In genomic region chr9:126051446-126052130, GRCh38 we compare ENCODE assay signal across 15 cellular contexts.
DNase-seq lines count a peak whose midpoint lies in the region; ATAC-seq and TF ChIP-seq lines count a peak whose summit lies in the region.
"Had no signal": no experiment of that assay in that cellular context is flagged by ENCODE, and none has a peak within 500 bp of the region (broad histone marks: within the 10 kb centered on the region; RNA-seq: fewer than 3 reads in every experiment).

No MANE protein-coding gene starts in this region.

- peak overlapping the region; percentile 69 for H3K18ac ChIP-seq in neuronal stem cell (ENCODE audit: low read length)

- WGBS in right cardiac atrium = 76% methylated on average over 15 of the region's 15 CpGs
- WGBS in neuronal stem cell (ENCODE audit: extremely low coverage in 2 of 2, insufficient read length in 2 of 2, insufficient replicate concordance in 1 of 2), 2 donors = no CpG with 5 or more reads among the region's 15 CpGs
- WGBS in aorta, 2 donors = 74 to 78% methylated on average over 15 of the region's 15 CpGs

- H3K14ac ChIP-seq in neuronal stem cell (ENCODE audit: low read length) = peak overlapping the region; percentile 65

- H3K36me3 ChIP-seq in RWPE2 (ENCODE audit: low read depth) = no peaks in the 10 kb centered on the region
- no peaks in the 10 kb centered on the region for H3K36me3 ChIP-seq in neuronal stem cell (replicated peaks in 1 of 2; ENCODE audit: control insufficient read depth in 2 of 2, insufficient read depth in 2 of 2, low read length in 2 of 2)
- H3K36me3 ChIP-seq in aorta (ENCODE audit: control insufficient read depth in 1 of 2, insufficient read depth in 2 of 2, low read length in 1 of 2) = no peaks in the 10 kb centered on the region
- H3K36me3 ChIP-seq: BLaER1 had no signal

- DNase-seq in cardiac septum (ENCODE audit: low spot score) = peak; percentile 60
- DNase-seq in right cardiac atrium = no peak
- DNase-seq in RWPE2 (ENCODE audit: low spot score) = peak; percentile 20
- no peak for DNase-seq in neuronal stem cell (ENCODE audit: low spot score)
- peak; percentile 21 to 45 for DNase-seq in aorta
- DNase-seq in medulla oblongata (ENCODE audit: extremely low spot score) = no peak
- no peak for DNase-seq in SHP77 (lab: John Stamatoyannopoulos, UW)
- DNase-seq: 8988T; AML-193; CD4-positive, CD25-positive, alpha-beta regulatory T cell; DMS53; GF-D8; GOT3; H9 had no signal

- H2BK15ac ChIP-seq in neuronal stem cell (ENCODE audit: low read length) = no peak overlapping the region

- no peak overlapping the region for H3K23ac ChIP-seq in neuronal stem cell (ENCODE audit: low read depth, low read length, poor library complexity)

- intact Hi-C loops in cardiac septum (cut with DNase I) = no loop called here
- intact Hi-C loops in right cardiac atrium (cut with DNase I) = no loop called here
- intact Hi-C loops in aorta (cut with DNase I) = no loop called here

- no peak overlapping the region for H3K4me2 ChIP-seq in neuronal stem cell (ENCODE audit: insufficient read depth, low read length, poor library complexity, severe bottlenecking)
- H3K4me2 ChIP-seq: BLaER1 had no signal

- H4K8ac ChIP-seq in neuronal stem cell (ENCODE audit: low read depth, low read length) = no peak overlapping the region

- no peak overlapping the region for H2BK12ac ChIP-seq in neuronal stem cell (ENCODE audit: low read length)

- H3K27me3 ChIP-seq in right cardiac atrium (ENCODE audit: control insufficient read depth, insufficient read depth) (no peaks in the 10 kb centered on the region), RWPE2 (ENCODE audit: insufficient read depth, poor library complexity, severe bottlenecking) (no peaks in the 10 kb centered on the region), neuronal stem cell (ENCODE audit: control insufficient read depth in 3 of 3, insufficient read depth in 3 of 3, low read depth in 1 of 3, low read length in 3 of 3) (peaks cover 0 to 18% (median 0%) of the 10 kb centered on the region in 3 experiments), aorta (ENCODE audit: control insufficient read depth in 1 of 2, insufficient read depth in 2 of 2, low read length in 1 of 2) (no peaks in the 10 kb centered on the region)
- H3K27me3 ChIP-seq: BLaER1 had no signal

- H3K27ac ChIP-seq in right cardiac atrium (ENCODE audit: low read length) (no peak overlapping the region), RWPE2 (ENCODE audit: poor library complexity, severe bottlenecking) (no peak overlapping the region), neuronal stem cell (replicated peaks; ENCODE audit: low read length) (no peak overlapping the region), aorta (ENCODE audit: low read depth in 1 of 2, low read length in 2 of 2) (no peak overlapping the region)
- H3K27ac ChIP-seq: BLaER1 had no signal

- no peak overlapping the region for H2BK120ac ChIP-seq in neuronal stem cell (ENCODE audit: low read depth, low read length)

- H3K9me3 ChIP-seq in right cardiac atrium (ENCODE audit: control insufficient read depth, low read length) (no peaks in the 10 kb centered on the region), RWPE2 (ENCODE audit: severe bottlenecking) (no peaks in the 10 kb centered on the region), neuronal stem cell (replicated peaks in 1 of 2; ENCODE audit: control insufficient read depth in 2 of 2, insufficient read depth in 1 of 2, low read depth in 1 of 2, low read length in 2 of 2) (no peaks in the 10 kb centered on the region), aorta (ENCODE audit: control insufficient read depth, low read length) (peaks cover 3% of the 10 kb centered on the region)

- H3K4ac ChIP-seq in neuronal stem cell (ENCODE audit: low read length) = no peak overlapping the region

- H3K4me3 ChIP-seq in right cardiac atrium (ENCODE audit: low read length) (no peak overlapping the region), RWPE2 (ENCODE audit: severe bottlenecking) (no peak overlapping the region), neuronal stem cell (ENCODE audit: low read length in 2 of 2) (no peak overlapping the region), aorta (ENCODE audit: low read length in 2 of 2) (no peak overlapping the region)
- H3K4me3 ChIP-seq: BLaER1 had no signal

- H3K9ac ChIP-seq in neuronal stem cell (ENCODE audit: low read depth, low read length, poor library complexity) = no peak overlapping the region
- H3K9ac ChIP-seq: BLaER1 had no signal

- no peak overlapping the region for H2BK5ac ChIP-seq in neuronal stem cell (ENCODE audit: low read length)

- H2AK5ac ChIP-seq in neuronal stem cell (ENCODE audit: low read depth, low read length) = peak overlapping the region; percentile 72

- ATAC-seq in right cardiac atrium = no peak
- no peak for ATAC-seq in RWPE2 (ENCODE audit: low read depth)
- no peak for ATAC-seq in aorta (ENCODE audit: low FRiP score)

- H3K4me1 ChIP-seq in right cardiac atrium (ENCODE audit: control insufficient read depth, insufficient read depth, low read length) (no peaks in the 10 kb centered on the region), RWPE2 (ENCODE audit: insufficient read depth, poor library complexity, severe bottlenecking) (no peaks in the 10 kb centered on the region), neuronal stem cell (ENCODE audit: control insufficient read depth in 2 of 2, insufficient read depth in 1 of 2, low read depth in 1 of 2, low read length in 2 of 2) (peaks cover 0 to 7% of the 10 kb centered on the region in 2 donors), aorta (ENCODE audit: control insufficient read depth in 1 of 2, insufficient read depth in 2 of 2, low read length in 2 of 2) (no peaks in the 10 kb centered on the region)
- H3K4me1 ChIP-seq: BLaER1 had no signal

- no peaks in the 10 kb centered on the region for H3K79me1 ChIP-seq in neuronal stem cell (ENCODE audit: low read depth, low read length)

- no peak for TF ChIP-seq CTCF in RWPE2 (IDR thresholded peaks at IDR 0.05; ENCODE audit: poor library complexity, severe bottlenecking)

- H2AFZ ChIP-seq in neuronal stem cell (ENCODE audit: low read length) = no peak overlapping the region

- H4K91ac ChIP-seq in neuronal stem cell (ENCODE audit: low read depth, low read length, poor library complexity) = no peak overlapping the region

Comparison
In these comparisons a context has a peak if more than half of its experiments do, and no peak if none do; other contexts are left out.
1. DNase-seq: peak in cardiac septum (single experiment), RWPE2 (single experiment) and aorta (2 of 2); none in right cardiac atrium (0 of 3), neuronal stem cell (single experiment), medulla oblongata (single experiment) and SHP77 (0 of 2).